ENCODE assay signal across 22 cellular contexts in the genomic region with DNA sequence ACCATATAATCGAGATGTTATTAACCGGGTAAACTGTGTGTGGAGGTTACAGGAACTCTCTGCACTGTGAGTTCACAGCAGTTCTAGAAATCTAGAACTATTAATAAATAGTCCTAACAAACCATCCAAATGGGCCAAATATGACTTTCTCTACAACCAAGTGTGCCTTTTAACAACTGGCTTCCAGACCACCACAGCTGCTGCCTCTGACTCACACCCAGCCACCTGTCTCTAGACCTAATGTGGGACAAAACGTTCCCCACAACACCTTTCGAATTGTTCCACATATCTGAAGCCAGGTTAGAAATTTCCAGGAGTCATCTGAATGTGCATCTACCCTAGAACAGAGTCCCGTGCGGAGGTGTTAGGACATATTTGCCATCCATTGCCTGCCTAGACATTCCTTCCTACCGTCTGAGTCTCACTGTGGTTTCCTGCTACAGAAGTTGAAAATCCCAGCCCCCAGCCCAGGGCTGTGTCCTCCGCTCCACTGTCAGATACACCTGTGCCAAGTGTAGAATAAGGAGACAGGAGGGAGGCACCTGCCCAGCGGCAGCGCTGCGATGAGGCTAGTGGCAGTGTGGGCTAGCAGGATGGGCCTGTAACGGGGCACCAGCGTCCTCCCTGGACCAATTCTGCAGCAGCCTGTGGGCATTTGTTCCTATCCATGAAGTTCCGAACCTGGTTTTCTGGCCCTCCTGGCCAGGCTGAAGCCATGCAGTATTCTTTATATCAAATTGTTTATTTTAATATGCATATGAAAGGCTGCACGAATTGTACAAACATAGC.
"Had no signal": no experiment of that assay in that cellular context is flagged by ENCODE, and none has a peak within 500 bp of the region (broad histone marks: within the 10 kb centered on the region; RNA-seq: fewer than 3 reads in every experiment).

No MANE protein-coding gene starts in this region.

- H3K9ac ChIP-seq: KMS-11 had no signal

- H3K9me3 ChIP-seq: MG63, Peyer's patch had no signal

- DNase-seq: activated CD4-positive, alpha-beta T cell treated with anti-CD3 and anti-CD28 coated beads for 48 hours; activated CD4-positive, alpha-beta T cell treated with anti-CD3 and anti-CD28 coated beads, Interleukin-2, amount 50 U/mL, for 4 hours; activated CD4-positive, CD25-positive, alpha-beta regulatory T cell treated with anti-CD3 and anti-CD28 coated beads, Interleukin-2, amount 50 U/mL, for 72 hours; activated CD8-positive, alpha-beta memory T cell treated with anti-CD3 and anti-CD28 coated beads, Interleukin-2, amount 10 ng/mL, durations not matched to agents 7 days and 5 days; activated effector memory CD4-positive, alpha-beta T cell treated with Interleukin-2 at 50 U/mL for 16 hours; activated naive CD4-positive, alpha-beta T cell; activated T-cell treated with anti-CD3 and anti-CD28 coated beads, Interleukin-2, amount 50 U/mL, for 24 hours; aorta; central memory CD4-positive, alpha-beta T cell; MG63; NCI-H1105; NCI-H1436; NCI-H1694 treated with DMSO at 0.1 percent for 48 hours; NCI-H2081; NCI-H345; NCI-H510A; NCI-H526 treated with DMSO at 0.1 percent for 48 hours; Peyer's patch; Right ventricle myocardium superior had no signal

- H3K27ac ChIP-seq: KMS-11, Peyer's patch, RWPE1 had no signal

- ATAC-seq: activated CD8-positive, alpha-beta memory T cell treated with anti-CD3 and anti-CD28 coated beads, Interleukin-2, amount 10 ng/mL, durations not matched to agents 7 days and 5 days; WTC11 had no signal

- H3K4me1 ChIP-seq: Peyer's patch had no signal

- H3K36me3 ChIP-seq: MG63, Peyer's patch had no signal

- H3K4me2 ChIP-seq: KMS-11 had no signal

- H3K27me3 ChIP-seq: MG63, Peyer's patch had no signal

- H3K4me3 ChIP-seq: MG63, Peyer's patch had no signal
